ENCODE assay signal across 16 cellular contexts in genomic region chr4:67035501-67035900, GRCh38.
DNase-seq lines count a peak whose midpoint lies in the region; ATAC-seq, FAIRE-seq and TF ChIP-seq lines count a peak whose summit lies in the region.
"Had no signal": no experiment of that assay in that cellular context is flagged by ENCODE, and none has a peak within 500 bp of the region (broad histone marks: within the 10 kb centered on the region; RNA-seq: fewer than 3 reads in every experiment).

No MANE protein-coding gene starts in this region.

- H3K36me3 ChIP-seq in brain microvascular endothelial cell (replicated peaks): no peaks in the 10 kb centered on the region

- H3K27ac ChIP-seq in brain microvascular endothelial cell (peak overlapping the region; percentile 67), coronary artery (no peak overlapping the region)

- no peak overlapping the region for H3K4me3 Mint-ChIP-seq in activated T-helper 17 cell treated with anti-CD3 and anti-CD28 coated beads, Interleukin-2, amount 50 U/mL, for 72 hours
- H3K4me3 Mint-ChIP-seq: activated naive CD8-positive, alpha-beta T cell; CD4-positive, alpha-beta T cell; HFFc6; natural killer cell treated with Interleukin-12 subunit alpha and Interleukin-12 subunit beta and Interleukin-15 and Interleukin-18, amount 100 ng/mL, for 72 hours; T-helper 1 cell treated with Interleukin-12 subunit alpha and Interleukin-12 subunit beta and Interleukin-4 antibody, amounts not matched to agents 30 μg/mL and 1 μg/mL, for 36 hours had no signal

- peaks cover 9% of the 10 kb centered on the region for H3K9me3 Mint-ChIP-seq in activated T-helper 17 cell treated with anti-CD3 and anti-CD28 coated beads, Interleukin-2, amount 50 U/mL, for 72 hours
- H3K9me3 Mint-ChIP-seq: T-helper 1 cell treated with Interleukin-12 subunit alpha and Interleukin-12 subunit beta and Interleukin-4 antibody, amounts not matched to agents 30 μg/mL and 1 μg/mL, for 36 hours had no signal

- no peak for FAIRE-seq in GM12891 (lab: Jason Lieb, UNC)

- H3K4me3 ChIP-seq in brain microvascular endothelial cell (ENCODE audit: low read depth, low read length) (no peak overlapping the region), coronary artery (no peak overlapping the region)

- no peak overlapping the region for H3K27ac Mint-ChIP-seq in activated T-helper 17 cell treated with anti-CD3 and anti-CD28 coated beads, Interleukin-2, amount 50 U/mL, for 72 hours
- H3K27ac Mint-ChIP-seq: activated naive CD8-positive, alpha-beta T cell; CD4-positive, alpha-beta T cell; HFFc6; natural killer cell treated with Interleukin-12 subunit alpha and Interleukin-12 subunit beta and Interleukin-15 and Interleukin-18, amount 100 ng/mL, for 72 hours; T-helper 1 cell treated with Interleukin-12 subunit alpha and Interleukin-12 subunit beta and Interleukin-4 antibody, amounts not matched to agents 30 μg/mL and 1 μg/mL, for 36 hours had no signal

- DNase-seq in ELR (ENCODE audit: low read depth) (peak; percentile 60), NCI-H446 treated with DMSO at 0.1 percent for 48 hours (lab: John Stamatoyannopoulos, UW) (peak; percentile 89), brain microvascular endothelial cell (peak; percentile 96), myocyte (ENCODE audit: low read depth) (peak; percentile 95), SIG-M5 (lab: John Stamatoyannopoulos, UW) (no peak), GM12891 (ENCODE audit: insufficient read length, low spot score) (no peak), coronary artery (ENCODE audit: low spot score) (no peak)
- DNase-seq: activated CD8-positive, alpha-beta memory T cell treated with anti-CD3 and anti-CD28 coated beads for 24 hours; CD4-positive, alpha-beta T cell; HFFc6; NCI-H524 treated with DMSO at 0.1 percent for 48 hours; stimulated activated CD4-positive, alpha-beta T cell treated with anti-CD3 and anti-CD28 coated beads, Interleukin-15, amount 100 ng/mL, for 24 hours had no signal

- H3K4me1 Mint-ChIP-seq in activated T-helper 17 cell treated with anti-CD3 and anti-CD28 coated beads, Interleukin-2, amount 50 U/mL, for 72 hours: no peaks in the 10 kb centered on the region

- no peak for TF ChIP-seq CTCF in brain microvascular endothelial cell (IDR thresholded peaks at IDR 0.05; ENCODE audit: low read depth, low read length, missing control alignments)
- no peak for TF ChIP-seq CTCF in coronary artery (IDR thresholded peaks at IDR 0.05)

- no peaks in the 10 kb centered on the region for H3K27me3 ChIP-seq in brain microvascular endothelial cell (replicated peaks)

- no peak for ATAC-seq in activated T-helper 17 cell treated with anti-CD3 and anti-CD28 coated beads, Interleukin-2, amount 50 U/mL, for 72 hours (replicated peaks)
- ATAC-seq: natural killer cell treated with Interleukin-12 subunit alpha and Interleukin-12 subunit beta and Interleukin-15 and Interleukin-18, amount 100 ng/mL, for 72 hours had no signal

- no peak for TF ChIP-seq POLR2A in GM12891 (IDR thresholded peaks at IDR 0.05; ENCODE audit: low read depth, low read length)

- in situ Hi-C loops in brain microvascular endothelial cell (cut with HindIII; ENCODE audit: low pct_ligation_motif_present, low sequenced_read_pairs): no loop called here

- no peaks in the 10 kb centered on the region for H3K36me3 Mint-ChIP-seq in activated T-helper 17 cell treated with anti-CD3 and anti-CD28 coated beads, Interleukin-2, amount 50 U/mL, for 72 hours (ENCODE audit: low read depth)
- H3K36me3 Mint-ChIP-seq: activated naive CD8-positive, alpha-beta T cell; natural killer cell treated with Interleukin-12 subunit alpha and Interleukin-12 subunit beta and Interleukin-15 and Interleukin-18, amount 100 ng/mL, for 72 hours had no signal

- no peaks in the 10 kb centered on the region for H3K27me3 Mint-ChIP-seq in activated T-helper 17 cell treated with anti-CD3 and anti-CD28 coated beads, Interleukin-2, amount 50 U/mL, for 72 hours
- H3K27me3 Mint-ChIP-seq: activated naive CD8-positive, alpha-beta T cell; CD4-positive, alpha-beta T cell; natural killer cell treated with Interleukin-12 subunit alpha and Interleukin-12 subunit beta and Interleukin-15 and Interleukin-18, amount 100 ng/mL, for 72 hours had no signal

TF ChIP-seq in GM12891, 5 proteins besides CTCF, POLR2A, EP300 and RAD21:
- no peak for TF ChIP-seq SPI1 (IDR thresholded peaks at IDR 0.05; ENCODE audit: low read depth, low read length)
- TF ChIP-seq POLR2AphosphoS5 (IDR thresholded peaks at IDR 0.05; ENCODE audit: low read depth, low read length): no peak
- no peak for TF ChIP-seq TAF1 (IDR thresholded peaks at IDR 0.05; ENCODE audit: low read depth, low read length)
- TF ChIP-seq PAX5 (IDR thresholded peaks at IDR 0.05; ENCODE audit: insufficient read depth, low read length, severe bottlenecking): no peak
- TF ChIP-seq POU2F2 (IDR thresholded peaks at IDR 0.05; ENCODE audit: low read depth, low read length): no peak
TF ChIP-seq in GM12891: peak in this region for 0.

Comparison
In these comparisons a context has a peak if more than half of its experiments do, and no peak if none do; other contexts are left out.
1. DNase-seq: peak in ELR (single experiment), NCI-H446 treated with DMSO at 0.1 percent for 48 hours (single experiment), brain microvascular endothelial cell (single experiment) and myocyte (single experiment); none in SIG-M5 (single experiment), GM12891 (single experiment) and coronary artery (single experiment).